28 cellular contexts compared by ENCODE assay signal in the genomic region with DNA sequence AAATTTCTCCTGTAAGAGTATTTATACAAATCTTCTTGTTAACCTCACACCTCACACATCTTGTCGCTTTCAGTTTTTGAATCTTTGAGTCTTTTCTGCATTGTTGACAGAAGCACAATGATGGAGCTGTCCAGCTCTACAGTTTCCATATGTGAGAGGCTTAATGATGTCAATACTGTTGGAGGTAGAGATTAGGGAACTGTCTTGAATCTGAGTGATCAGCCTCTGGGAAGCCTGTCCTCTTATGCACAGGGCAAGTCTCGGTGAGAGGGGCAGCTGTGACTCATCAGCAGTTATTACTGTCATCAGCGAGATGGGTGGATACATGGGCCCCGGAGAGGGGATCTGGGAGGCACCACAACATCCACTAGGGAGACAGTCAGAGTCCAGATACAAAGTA. TPM values are rescaled to one million over a fixed set of nuclear protein-coding genes. Genes with fewer than 3 reads are reported as not detected.
DNase-seq lines count a peak whose midpoint lies in the region; ATAC-seq and TF ChIP-seq lines count a peak whose summit lies in the region.
"Had no signal": no experiment of that assay in that cellular context is flagged by ENCODE, and none has a peak within 500 bp of the region (broad histone marks: within the 10 kb centered on the region; RNA-seq: fewer than 3 reads in every experiment).

No MANE protein-coding gene starts in this region.

- H4K5ac ChIP-seq in mesendoderm (ENCODE audit: low read length) = no peak overlapping the region

- no peak for TF ChIP-seq POLR2A in suprapubic skin (IDR thresholded peaks at IDR 0.05)

- no peak overlapping the region for H2AK5ac ChIP-seq in mesendoderm (ENCODE audit: low read length)

- no peaks in the 10 kb centered on the region for H3K79me1 ChIP-seq in mesendoderm (ENCODE audit: low read length)

- H3K18ac ChIP-seq in mesendoderm (ENCODE audit: low read length) = no peak overlapping the region

- DNase-seq in NCI-H82 (lab: John Stamatoyannopoulos, UW) (peak; percentile 48), NCI-H82 treated with DMSO at 0.1 percent for 48 hours (lab: John Stamatoyannopoulos, UW; ENCODE audit: unreplicated experiment) (no peak), Panc1 (ENCODE audit: low read depth, low spot score) (no peak), epithelial cell of esophagus (ENCODE audit: low read depth) (peak; percentile 11), mesendoderm (peak; percentile 4), NCI-H2227 treated with DMSO at 0.1 percent for 48 hours (lab: John Stamatoyannopoulos, UW) (no peak), suprapubic skin (ENCODE audit: low spot score in 2 of 2) (no peak)
- no peak for DNase-seq in activated CD4-positive, CD25-positive, alpha-beta regulatory T cell (lab: John Stamatoyannopoulos, UW)
- DNase-seq: activated CD4-positive, alpha-beta T cell treated with anti-CD3 and anti-CD28 coated beads, Interleukin-2, amount 10 ng/mL, durations not matched to agents 24 days and 14 days; activated gamma-delta T cell treated with Interleukin-2 at 50 U/mL for 16 hours; activated naive CD8-positive, alpha-beta T cell treated with anti-CD3 and anti-CD28 coated beads, Interleukin-2, amount 50 U/mL, for 24 hours; activated T-cell treated with anti-CD3 and anti-CD28 coated beads, Interleukin-2, amount 50 U/mL, for 24 hours; body of pancreas; CD4-positive, CD25-positive, alpha-beta regulatory T cell; effector CD8-positive, alpha-beta T cell; erythroblast; hippocampal formation; left ventricle myocardium inferior; NCI-H1048; NCI-H1694 treated with DMSO at 0.1 percent for 48 hours; NCI-H524 treated with DMSO at 0.1 percent for 48 hours; RPMI8226; stimulated activated naive CD4-positive, alpha-beta T cell treated with Interleukin-2 at 50 U/mL for 16 hours; T-helper 17 cell had no signal

- H3K4me2 ChIP-seq in mesendoderm (ENCODE audit: low read length) = no peak overlapping the region

- H3K27ac ChIP-seq in Panc1 (ENCODE audit: low read length) (peak overlapping the region; percentile 79; the same call in 1 of the 2 replicates), mesendoderm (ENCODE audit: low read depth, low read length) (no peak overlapping the region), suprapubic skin (no peak overlapping the region)
- H3K27ac ChIP-seq: 22Rv1, body of pancreas, left ventricle myocardium inferior, vagina had no signal

- H3K79me2 ChIP-seq in mesendoderm (ENCODE audit: control insufficient read depth, insufficient read depth, low read length) = no peaks in the 10 kb centered on the region

- no TSS peak for BruUV-seq in Panc1 (replicated peaks; lab: Mats Ljungman, UMichigan)

- no peak overlapping the region for H3K56ac ChIP-seq in mesendoderm (ENCODE audit: low read length)

- H3K4me3 ChIP-seq in Panc1 (ENCODE audit: low read depth in 2 of 2, low read length in 2 of 2) (no peak overlapping the region), epithelial cell of esophagus (ENCODE audit: low read length) (no peak overlapping the region), mesendoderm (ENCODE audit: low read length) (no peak overlapping the region), suprapubic skin (no peak overlapping the region)
- H3K4me3 ChIP-seq: body of pancreas, left ventricle myocardium inferior, vagina had no signal

- TF ChIP-seq CTCF in Panc1 (IDR thresholded peaks at IDR 0.05) (no peak), epithelial cell of esophagus (IDR thresholded peaks at IDR 0.05; ENCODE audit: insufficient read depth, low read depth, low read length, missing control alignments) (no peak), suprapubic skin (IDR thresholded peaks at IDR 0.05) (no peak)

- ATAC-seq in Panc1 = no peak
- ATAC-seq: activated naive CD8-positive, alpha-beta T cell treated with anti-CD3 and anti-CD28 coated beads, Interleukin-2, amount 50 U/mL, for 24 hours; body of pancreas; natural killer cell treated with Interleukin-12 subunit alpha and Interleukin-12 subunit beta and Interleukin-15 and Interleukin-18, amount 100 ng/mL, for 72 hours; T-helper 17 cell had no signal

- POLR2A ChIA-PET in Panc1 (lab: Charles Lee) = no interaction called here

- in situ Hi-C loops in Panc1 (cut with HindIII; ENCODE audit: low pct_unique_long_range_greater_than_20kb, low sequenced_read_pairs) = no loop called here

- WGBS in mesendoderm (ENCODE audit: extremely low coverage, insufficient coverage, low lambda C conversion rate) = no CpG with 5 or more reads among the region's 4 CpGs
- WGBS in suprapubic skin = 89% methylated on average over 4 of the region's 4 CpGs

- H4K8ac ChIP-seq in mesendoderm (ENCODE audit: low read depth, low read length) = no peak overlapping the region

- H3K27me3 ChIP-seq in Panc1 (ENCODE audit: control insufficient read depth, insufficient read depth, low read length) (no peaks in the 10 kb centered on the region), mesendoderm (ENCODE audit: insufficient read depth, low read length, poor library complexity) (no peaks in the 10 kb centered on the region), suprapubic skin (no peaks in the 10 kb centered on the region)
- H3K27me3 ChIP-seq: body of pancreas, vagina had no signal

- H3K9ac ChIP-seq in mesendoderm (ENCODE audit: low read length) = no peak overlapping the region

- H3K4me1 ChIP-seq in Panc1 (ENCODE audit: control insufficient read depth, insufficient read depth, low read length) (peaks cover 20% of the 10 kb centered on the region; the same call in 1 of the 2 replicates), mesendoderm (ENCODE audit: control insufficient read depth, low read depth, low read length) (no peaks in the 10 kb centered on the region), suprapubic skin (peaks cover 12% of the 10 kb centered on the region)
- H3K4me1 ChIP-seq: body of pancreas had no signal

- H2BK120ac ChIP-seq in mesendoderm (ENCODE audit: low read depth, low read length) = no peak overlapping the region

- no peak overlapping the region for H2BK5ac ChIP-seq in mesendoderm (ENCODE audit: low read length)

- intact Hi-C loops in Panc1 (cut with micrococcal nuclease; ENCODE audit: unreplicated experiment) = no loop called here

- CTCF ChIA-PET in Panc1 (lab: Charles Lee) = no interaction called here

- H3K4ac ChIP-seq in mesendoderm (ENCODE audit: low read depth, low read length) = no peak overlapping the region

- no peaks in the 10 kb centered on the region for H3K36me3 ChIP-seq in Panc1 (ENCODE audit: control insufficient read depth, insufficient read depth, low read length)
- H3K36me3 ChIP-seq in mesendoderm (ENCODE audit: control insufficient read depth, insufficient read depth, low read length) = no peaks in the 10 kb centered on the region
- no peaks in the 10 kb centered on the region for H3K36me3 ChIP-seq in suprapubic skin
- H3K36me3 ChIP-seq: left ventricle myocardium inferior, vagina had no signal

- H2BK15ac ChIP-seq in mesendoderm (replicated peaks; ENCODE audit: low read depth) = no peak overlapping the region

- no peak for TF ChIP-seq EP300 in suprapubic skin (IDR thresholded peaks at IDR 0.05)

- H3K9me3 ChIP-seq in Panc1 (ENCODE audit: control insufficient read depth, insufficient read depth, low read depth, low read length) (no peaks in the 10 kb centered on the region), suprapubic skin (no peaks in the 10 kb centered on the region)
- H3K9me3 ChIP-seq: body of pancreas, left ventricle myocardium inferior, vagina had no signal

- no peak overlapping the region for H3K23ac ChIP-seq in mesendoderm (ENCODE audit: low read length)

RNA-seq across cellular contexts. Expression of a gene that starts 4.6 kb away (rescaled TPM):
- total RNA-seq in Panc1 (2021; ENCODE audit: unreplicated experiment) (14.3 TPM), suprapubic skin (10 to 100 TPM in 1 of 4 donors, 1 to 10 TPM in 3; 7.7 to 10.4 (median 9.2) TPM)
- polyA plus RNA-seq in Panc1 (2012; ENCODE audit: insufficient read length) = 10.1 TPM
- 0.01 TPM for polyA plus RNA-seq in mesendoderm (2013, experiment 1 of 2)
- not detected for polyA plus RNA-seq in mesendoderm (2013, experiment 2 of 2)
- total RNA-seq: activated CD4-positive, alpha-beta T cell treated with anti-CD3 and anti-CD28 coated beads, Interleukin-2, amount 10 ng/mL, durations not matched to agents 24 days and 14 days; CD4-positive, CD25-positive, alpha-beta regulatory T cell; mononuclear cell; natural killer cell treated with Interleukin-12 subunit alpha and Interleukin-12 subunit beta and Interleukin-15 and Interleukin-18, amount 100 ng/mL, for 72 hours; T-helper 17 cell had no signal
- polyA plus RNA-seq: CD4-positive, CD25-positive, alpha-beta regulatory T cell had no signal

RNA-seq across cellular contexts. Expression of a gene that starts 31.5 kb away (rescaled TPM):
- total RNA-seq in Panc1 (2021; ENCODE audit: unreplicated experiment) (10.9 TPM), suprapubic skin (1 to 10 TPM in 3 of 4 donors, under 1 TPM in 1; 0.76 to 3.3 (median 1.8) TPM)
- 5.4 TPM for polyA plus RNA-seq in Panc1 (2012; ENCODE audit: insufficient read length)
- polyA plus RNA-seq in mesendoderm (2013, experiment 1 of 2) = 0.66 TPM
- 0.69 TPM for polyA plus RNA-seq in mesendoderm (2013, experiment 2 of 2)
- total RNA-seq: activated CD4-positive, alpha-beta T cell treated with anti-CD3 and anti-CD28 coated beads, Interleukin-2, amount 10 ng/mL, durations not matched to agents 24 days and 14 days; CD4-positive, CD25-positive, alpha-beta regulatory T cell; mononuclear cell; natural killer cell treated with Interleukin-12 subunit alpha and Interleukin-12 subunit beta and Interleukin-15 and Interleukin-18, amount 100 ng/mL, for 72 hours; T-helper 17 cell had no signal
- polyA plus RNA-seq: CD4-positive, CD25-positive, alpha-beta regulatory T cell had no signal

Comparison
In these comparisons a context has a peak if more than half of its experiments do, and no peak if none do; other contexts are left out.
1. DNase-seq: peak in NCI-H82 (single experiment), epithelial cell of esophagus (single experiment) and mesendoderm (single experiment); none in NCI-H82 treated with DMSO at 0.1 percent for 48 hours (single experiment), Panc1 (single experiment), NCI-H2227 treated with DMSO at 0.1 percent for 48 hours (single experiment), activated CD4-positive, CD25-positive, alpha-beta regulatory T cell (0 of 4) and suprapubic skin (0 of 2).